ENCODE assay signal across 1 cellular context in the genomic region with DNA sequence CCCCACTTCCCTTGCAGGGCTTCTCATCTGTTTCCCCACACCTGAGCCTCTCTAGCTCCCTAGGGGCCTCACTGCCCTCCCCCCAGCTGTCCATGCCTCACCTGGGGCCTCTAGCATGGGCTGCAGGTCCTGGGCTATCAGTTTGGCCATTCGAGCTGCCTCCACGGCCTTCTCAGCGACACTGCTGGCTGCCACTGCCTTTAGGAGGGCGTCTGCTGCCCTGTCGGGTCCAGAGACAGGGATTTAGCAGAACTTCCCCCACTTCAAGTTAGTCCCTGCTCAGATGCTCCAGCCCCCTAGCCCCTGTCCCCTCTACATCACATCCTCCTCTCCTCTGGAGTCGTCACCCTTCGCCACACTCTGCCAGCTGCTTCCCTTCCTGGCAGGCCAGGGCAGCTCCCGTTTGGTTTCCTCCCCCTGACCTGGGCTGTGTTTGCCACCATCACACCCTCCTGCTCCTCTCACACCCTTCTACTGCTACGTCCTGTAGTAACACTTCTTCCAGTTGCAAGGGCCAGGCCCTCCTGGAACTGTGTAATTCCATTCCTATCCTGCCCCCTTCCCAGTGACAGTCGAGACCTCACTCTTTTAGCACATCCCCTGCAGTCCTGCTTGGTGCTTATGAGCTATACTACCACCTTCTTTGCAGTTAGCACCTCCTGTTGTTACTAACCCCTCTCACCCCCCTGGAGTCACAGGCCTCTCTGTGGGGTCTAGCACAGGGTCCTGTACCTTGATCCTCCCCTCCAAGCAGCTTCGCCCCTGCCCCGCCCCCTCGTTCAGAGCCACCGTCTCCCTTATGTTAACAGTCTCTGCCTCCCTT.
TF ChIP-seq lines count a peak whose summit lies in the region.

No MANE protein-coding gene starts in this region.

TF ChIP-seq in HepG2, 621 proteins besides CTCF, POLR2A, EP300 and RAD21 (continued from another document and continues in another):
- TF ChIP-seq, protein P1, sequence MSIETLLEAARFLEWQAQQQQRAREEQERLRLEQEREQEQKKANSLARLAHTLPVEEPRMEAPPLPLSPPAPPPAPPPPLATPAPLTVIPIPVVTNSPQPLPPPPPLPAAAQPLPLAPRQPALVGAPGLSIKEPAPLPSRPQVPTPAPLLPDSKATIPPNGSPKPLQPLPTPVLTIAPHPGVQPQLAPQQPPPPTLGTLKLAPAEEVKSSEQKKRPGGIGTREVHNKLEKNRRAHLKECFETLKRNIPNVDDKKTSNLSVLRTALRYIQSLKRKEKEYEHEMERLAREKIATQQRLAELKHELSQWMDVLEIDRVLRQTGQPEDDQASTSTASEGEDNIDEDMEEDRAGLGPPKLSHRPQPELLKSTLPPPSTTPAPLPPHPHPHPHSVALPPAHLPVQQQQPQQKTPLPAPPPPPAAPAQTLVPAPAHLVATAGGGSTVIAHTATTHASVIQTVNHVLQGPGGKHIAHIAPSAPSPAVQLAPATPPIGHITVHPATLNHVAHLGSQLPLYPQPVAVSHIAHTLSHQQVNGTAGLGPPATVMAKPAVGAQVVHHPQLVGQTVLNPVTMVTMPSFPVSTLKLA (IDR thresholded peaks at IDR 0.05): no peak
- TF ChIP-seq ZNF720 (CRISPR knock-in tag; IDR thresholded peaks at IDR 0.05) (no peak), RAD51 (IDR thresholded peaks at IDR 0.05; ENCODE audit: borderline replicate concordance) (no peak), ZNF160 (CRISPR knock-in tag; IDR thresholded peaks at IDR 0.05) (no peak), MYNN (CRISPR knock-in tag; IDR thresholded peaks at IDR 0.05; ENCODE audit: low read depth) (no peak), CCAR2 (optimal IDR thresholded peaks at IDR 0.05; ENCODE audit: low read depth, low read length) (no peak), MED8 (CRISPR knock-in tag; IDR thresholded peaks at IDR 0.05; ENCODE audit: insufficient replicate concordance) (no peak), FOXM1 (CRISPR knock-in tag; IDR thresholded peaks at IDR 0.05) (no peak), MAZ (IDR thresholded peaks at IDR 0.05; ENCODE audit: borderline replicate concordance, low read depth, low read length) (no peak), MAZ (CRISPR knock-in tag; IDR thresholded peaks at IDR 0.05; ENCODE audit: low read depth) (0 out of 2 replicates have a peak, but pooled peaks have one; percentile 47), ZNF788 (CRISPR knock-in tag; IDR thresholded peaks at IDR 0.05; ENCODE audit: borderline replicate concordance) (0 out of 2 replicates have a peak, but pooled peaks have one; percentile 19), JUND (CRISPR knock-in tag; IDR thresholded peaks at IDR 0.05) (0 out of 2 replicates have a peak, but pooled peaks have one; percentile 6), REL (CRISPR knock-in tag; conservative IDR thresholded peaks at IDR 0.05) (no peak), ATAD3A (CRISPR knock-in tag; IDR thresholded peaks at IDR 0.05) (no peak), ZMYM2 (CRISPR knock-in tag; IDR thresholded peaks at IDR 0.05) (no peak), ZFX (CRISPR knock-in tag; IDR thresholded peaks at IDR 0.05; ENCODE audit: low read depth) (peak; percentile 57), HOXA3 (CRISPR knock-in tag; IDR thresholded peaks at IDR 0.05) (0 out of 2 replicates have a peak, but pooled peaks have one; percentile 14), ZNF562 (CRISPR knock-in tag; IDR thresholded peaks at IDR 0.05; ENCODE audit: borderline replicate concordance) (no peak), JDP2 (CRISPR knock-in tag; IDR thresholded peaks at IDR 0.05; ENCODE audit: borderline replicate concordance) (no peak), BRCA1 (CRISPR knock-in tag; IDR thresholded peaks at IDR 0.05) (no peak), HHEX (CRISPR knock-in tag; IDR thresholded peaks at IDR 0.05) (no peak), ZNF343 (CRISPR knock-in tag; IDR thresholded peaks at IDR 0.05) (no peak), RBM39 (IDR thresholded peaks at IDR 0.05; ENCODE audit: low read depth, low read length, poor library complexity, severe bottlenecking) (no peak)
- TF ChIP-seq, protein P2, sequence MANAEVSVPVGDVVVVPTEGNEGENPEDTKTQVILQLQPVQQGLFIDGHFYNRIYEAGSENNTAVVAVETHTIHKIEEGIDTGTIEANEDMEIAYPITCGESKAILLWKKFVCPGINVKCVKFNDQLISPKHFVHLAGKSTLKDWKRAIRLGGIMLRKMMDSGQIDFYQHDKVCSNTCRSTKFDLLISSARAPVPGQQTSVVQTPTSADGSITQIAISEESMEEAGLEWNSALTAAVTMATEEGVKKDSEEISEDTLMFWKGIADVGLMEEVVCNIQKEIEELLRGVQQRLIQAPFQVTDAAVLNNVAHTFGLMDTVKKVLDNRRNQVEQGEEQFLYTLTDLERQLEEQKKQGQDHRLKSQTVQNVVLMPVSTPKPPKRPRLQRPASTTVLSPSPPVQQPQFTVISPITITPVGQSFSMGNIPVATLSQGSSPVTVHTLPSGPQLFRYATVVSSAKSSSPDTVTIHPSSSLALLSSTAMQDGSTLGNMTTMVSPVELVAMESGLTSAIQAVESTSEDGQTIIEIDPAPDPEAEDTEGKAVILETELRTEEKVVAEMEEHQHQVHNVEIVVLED (CRISPR knock-in tag; IDR thresholded peaks at IDR 0.05; ENCODE audit: borderline replicate concordance): no peak
- TF ChIP-seq, protein P3, sequence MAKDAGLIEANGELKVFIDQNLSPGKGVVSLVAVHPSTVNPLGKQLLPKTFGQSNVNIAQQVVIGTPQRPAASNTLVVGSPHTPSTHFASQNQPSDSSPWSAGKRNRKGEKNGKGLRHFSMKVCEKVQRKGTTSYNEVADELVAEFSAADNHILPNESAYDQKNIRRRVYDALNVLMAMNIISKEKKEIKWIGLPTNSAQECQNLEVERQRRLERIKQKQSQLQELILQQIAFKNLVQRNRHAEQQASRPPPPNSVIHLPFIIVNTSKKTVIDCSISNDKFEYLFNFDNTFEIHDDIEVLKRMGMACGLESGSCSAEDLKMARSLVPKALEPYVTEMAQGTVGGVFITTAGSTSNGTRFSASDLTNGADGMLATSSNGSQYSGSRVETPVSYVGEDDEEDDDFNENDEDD (CRISPR knock-in tag; IDR thresholded peaks at IDR 0.05; ENCODE audit: borderline replicate concordance): no peak
- TF ChIP-seq, protein P4, sequence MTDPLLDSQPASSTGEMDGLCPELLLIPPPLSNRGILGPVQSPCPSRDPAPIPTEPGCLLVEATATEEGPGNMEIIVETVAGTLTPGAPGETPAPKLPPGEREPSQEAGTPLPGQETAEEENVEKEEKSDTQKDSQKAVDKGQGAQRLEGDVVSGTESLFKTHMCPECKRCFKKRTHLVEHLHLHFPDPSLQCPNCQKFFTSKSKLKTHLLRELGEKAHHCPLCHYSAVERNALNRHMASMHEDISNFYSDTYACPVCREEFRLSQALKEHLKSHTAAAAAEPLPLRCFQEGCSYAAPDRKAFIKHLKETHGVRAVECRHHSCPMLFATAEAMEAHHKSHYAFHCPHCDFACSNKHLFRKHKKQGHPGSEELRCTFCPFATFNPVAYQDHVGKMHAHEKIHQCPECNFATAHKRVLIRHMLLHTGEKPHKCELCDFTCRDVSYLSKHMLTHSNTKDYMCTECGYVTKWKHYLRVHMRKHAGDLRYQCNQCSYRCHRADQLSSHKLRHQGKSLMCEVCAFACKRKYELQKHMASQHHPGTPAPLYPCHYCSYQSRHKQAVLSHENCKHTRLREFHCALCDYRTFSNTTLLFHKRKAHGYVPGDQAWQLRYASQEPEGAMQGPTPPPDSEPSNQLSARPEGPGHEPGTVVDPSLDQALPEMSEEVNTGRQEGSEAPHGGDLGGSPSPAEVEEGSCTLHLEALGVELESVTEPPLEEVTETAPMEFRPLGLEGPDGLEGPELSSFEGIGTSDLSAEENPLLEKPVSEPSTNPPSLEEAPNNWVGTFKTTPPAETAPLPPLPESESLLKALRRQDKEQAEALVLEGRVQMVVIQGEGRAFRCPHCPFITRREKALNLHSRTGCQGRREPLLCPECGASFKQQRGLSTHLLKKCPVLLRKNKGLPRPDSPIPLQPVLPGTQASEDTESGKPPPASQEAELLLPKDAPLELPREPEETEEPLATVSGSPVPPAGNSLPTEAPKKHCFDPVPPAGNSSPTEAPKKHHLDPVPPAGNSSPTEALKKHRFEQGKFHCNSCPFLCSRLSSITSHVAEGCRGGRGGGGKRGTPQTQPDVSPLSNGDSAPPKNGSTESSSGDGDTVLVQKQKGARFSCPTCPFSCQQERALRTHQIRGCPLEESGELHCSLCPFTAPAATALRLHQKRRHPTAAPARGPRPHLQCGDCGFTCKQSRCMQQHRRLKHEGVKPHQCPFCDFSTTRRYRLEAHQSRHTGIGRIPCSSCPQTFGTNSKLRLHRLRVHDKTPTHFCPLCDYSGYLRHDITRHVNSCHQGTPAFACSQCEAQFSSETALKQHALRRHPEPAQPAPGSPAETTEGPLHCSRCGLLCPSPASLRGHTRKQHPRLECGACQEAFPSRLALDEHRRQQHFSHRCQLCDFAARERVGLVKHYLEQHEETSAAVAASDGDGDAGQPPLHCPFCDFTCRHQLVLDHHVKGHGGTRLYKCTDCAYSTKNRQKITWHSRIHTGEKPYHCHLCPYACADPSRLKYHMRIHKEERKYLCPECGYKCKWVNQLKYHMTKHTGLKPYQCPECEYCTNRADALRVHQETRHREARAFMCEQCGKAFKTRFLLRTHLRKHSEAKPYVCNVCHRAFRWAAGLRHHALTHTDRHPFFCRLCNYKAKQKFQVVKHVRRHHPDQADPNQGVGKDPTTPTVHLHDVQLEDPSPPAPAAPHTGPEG (CRISPR knock-in tag; IDR thresholded peaks at IDR 0.05): no peak
- TF ChIP-seq, protein P5, sequence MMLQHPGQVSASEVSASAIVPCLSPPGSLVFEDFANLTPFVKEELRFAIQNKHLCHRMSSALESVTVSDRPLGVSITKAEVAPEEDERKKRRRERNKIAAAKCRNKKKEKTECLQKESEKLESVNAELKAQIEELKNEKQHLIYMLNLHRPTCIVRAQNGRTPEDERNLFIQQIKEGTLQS (CRISPR knock-in tag; IDR thresholded peaks at IDR 0.05): no peak
- TF ChIP-seq, protein P6, sequence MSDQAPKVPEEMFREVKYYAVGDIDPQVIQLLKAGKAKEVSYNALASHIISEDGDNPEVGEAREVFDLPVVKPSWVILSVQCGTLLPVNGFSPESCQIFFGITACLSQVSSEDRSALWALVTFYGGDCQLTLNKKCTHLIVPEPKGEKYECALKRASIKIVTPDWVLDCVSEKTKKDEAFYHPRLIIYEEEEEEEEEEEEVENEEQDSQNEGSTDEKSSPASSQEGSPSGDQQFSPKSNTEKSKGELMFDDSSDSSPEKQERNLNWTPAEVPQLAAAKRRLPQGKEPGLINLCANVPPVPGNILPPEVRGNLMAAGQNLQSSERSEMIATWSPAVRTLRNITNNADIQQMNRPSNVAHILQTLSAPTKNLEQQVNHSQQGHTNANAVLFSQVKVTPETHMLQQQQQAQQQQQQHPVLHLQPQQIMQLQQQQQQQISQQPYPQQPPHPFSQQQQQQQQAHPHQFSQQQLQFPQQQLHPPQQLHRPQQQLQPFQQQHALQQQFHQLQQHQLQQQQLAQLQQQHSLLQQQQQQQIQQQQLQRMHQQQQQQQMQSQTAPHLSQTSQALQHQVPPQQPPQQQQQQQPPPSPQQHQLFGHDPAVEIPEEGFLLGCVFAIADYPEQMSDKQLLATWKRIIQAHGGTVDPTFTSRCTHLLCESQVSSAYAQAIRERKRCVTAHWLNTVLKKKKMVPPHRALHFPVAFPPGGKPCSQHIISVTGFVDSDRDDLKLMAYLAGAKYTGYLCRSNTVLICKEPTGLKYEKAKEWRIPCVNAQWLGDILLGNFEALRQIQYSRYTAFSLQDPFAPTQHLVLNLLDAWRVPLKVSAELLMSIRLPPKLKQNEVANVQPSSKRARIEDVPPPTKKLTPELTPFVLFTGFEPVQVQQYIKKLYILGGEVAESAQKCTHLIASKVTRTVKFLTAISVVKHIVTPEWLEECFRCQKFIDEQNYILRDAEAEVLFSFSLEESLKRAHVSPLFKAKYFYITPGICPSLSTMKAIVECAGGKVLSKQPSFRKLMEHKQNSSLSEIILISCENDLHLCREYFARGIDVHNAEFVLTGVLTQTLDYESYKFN (CRISPR knock-in tag; conservative IDR thresholded peaks at IDR 0.05): 0 out of 2 replicates have a peak, but pooled peaks have one; percentile 34
- TF ChIP-seq, protein P7, sequence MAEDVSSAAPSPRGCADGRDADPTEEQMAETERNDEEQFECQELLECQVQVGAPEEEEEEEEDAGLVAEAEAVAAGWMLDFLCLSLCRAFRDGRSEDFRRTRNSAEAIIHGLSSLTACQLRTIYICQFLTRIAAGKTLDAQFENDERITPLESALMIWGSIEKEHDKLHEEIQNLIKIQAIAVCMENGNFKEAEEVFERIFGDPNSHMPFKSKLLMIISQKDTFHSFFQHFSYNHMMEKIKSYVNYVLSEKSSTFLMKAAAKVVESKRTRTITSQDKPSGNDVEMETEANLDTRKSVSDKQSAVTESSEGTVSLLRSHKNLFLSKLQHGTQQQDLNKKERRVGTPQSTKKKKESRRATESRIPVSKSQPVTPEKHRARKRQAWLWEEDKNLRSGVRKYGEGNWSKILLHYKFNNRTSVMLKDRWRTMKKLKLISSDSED (CRISPR knock-in tag; IDR thresholded peaks at IDR 0.05): no peak
- TF ChIP-seq, protein P8, sequence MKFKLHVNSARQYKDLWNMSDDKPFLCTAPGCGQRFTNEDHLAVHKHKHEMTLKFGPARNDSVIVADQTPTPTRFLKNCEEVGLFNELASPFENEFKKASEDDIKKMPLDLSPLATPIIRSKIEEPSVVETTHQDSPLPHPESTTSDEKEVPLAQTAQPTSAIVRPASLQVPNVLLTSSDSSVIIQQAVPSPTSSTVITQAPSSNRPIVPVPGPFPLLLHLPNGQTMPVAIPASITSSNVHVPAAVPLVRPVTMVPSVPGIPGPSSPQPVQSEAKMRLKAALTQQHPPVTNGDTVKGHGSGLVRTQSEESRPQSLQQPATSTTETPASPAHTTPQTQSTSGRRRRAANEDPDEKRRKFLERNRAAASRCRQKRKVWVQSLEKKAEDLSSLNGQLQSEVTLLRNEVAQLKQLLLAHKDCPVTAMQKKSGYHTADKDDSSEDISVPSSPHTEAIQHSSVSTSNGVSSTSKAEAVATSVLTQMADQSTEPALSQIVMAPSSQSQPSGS (CRISPR knock-in tag; IDR thresholded peaks at IDR 0.05): no peak
- TF ChIP-seq, protein P9, sequence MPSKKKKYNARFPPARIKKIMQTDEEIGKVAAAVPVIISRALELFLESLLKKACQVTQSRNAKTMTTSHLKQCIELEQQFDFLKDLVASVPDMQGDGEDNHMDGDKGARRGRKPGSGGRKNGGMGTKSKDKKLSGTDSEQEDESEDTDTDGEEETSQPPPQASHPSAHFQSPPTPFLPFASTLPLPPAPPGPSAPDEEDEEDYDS (CRISPR knock-in tag; IDR thresholded peaks at IDR 0.05): no peak
- TF ChIP-seq, protein P10, sequence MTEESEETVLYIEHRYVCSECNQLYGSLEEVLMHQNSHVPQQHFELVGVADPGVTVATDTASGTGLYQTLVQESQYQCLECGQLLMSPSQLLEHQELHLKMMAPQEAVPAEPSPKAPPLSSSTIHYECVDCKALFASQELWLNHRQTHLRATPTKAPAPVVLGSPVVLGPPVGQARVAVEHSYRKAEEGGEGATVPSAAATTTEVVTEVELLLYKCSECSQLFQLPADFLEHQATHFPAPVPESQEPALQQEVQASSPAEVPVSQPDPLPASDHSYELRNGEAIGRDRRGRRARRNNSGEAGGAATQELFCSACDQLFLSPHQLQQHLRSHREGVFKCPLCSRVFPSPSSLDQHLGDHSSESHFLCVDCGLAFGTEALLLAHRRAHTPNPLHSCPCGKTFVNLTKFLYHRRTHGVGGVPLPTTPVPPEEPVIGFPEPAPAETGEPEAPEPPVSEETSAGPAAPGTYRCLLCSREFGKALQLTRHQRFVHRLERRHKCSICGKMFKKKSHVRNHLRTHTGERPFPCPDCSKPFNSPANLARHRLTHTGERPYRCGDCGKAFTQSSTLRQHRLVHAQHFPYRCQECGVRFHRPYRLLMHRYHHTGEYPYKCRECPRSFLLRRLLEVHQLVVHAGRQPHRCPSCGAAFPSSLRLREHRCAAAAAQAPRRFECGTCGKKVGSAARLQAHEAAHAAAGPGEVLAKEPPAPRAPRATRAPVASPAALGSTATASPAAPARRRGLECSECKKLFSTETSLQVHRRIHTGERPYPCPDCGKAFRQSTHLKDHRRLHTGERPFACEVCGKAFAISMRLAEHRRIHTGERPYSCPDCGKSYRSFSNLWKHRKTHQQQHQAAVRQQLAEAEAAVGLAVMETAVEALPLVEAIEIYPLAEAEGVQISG (CRISPR knock-in tag; IDR thresholded peaks at IDR 0.05): no peak; the same call in 1 of the 2 replicates
